18 cellular contexts compared by ENCODE assay signal in genomic region chr9:129594632-129595031, GRCh38. TPM values are rescaled to one million over a fixed set of nuclear protein-coding genes. Genes with fewer than 3 reads are reported as not detected.
A peak's percentile ranks its signal among the peaks of the same experiment; 100 is the strongest.
DNase-seq lines count a peak whose midpoint lies in the region; ATAC-seq, FAIRE-seq and TF ChIP-seq lines count a peak whose summit lies in the region.
"Had no signal": no experiment of that assay in that cellular context is flagged by ENCODE, and none has a peak within 500 bp of the region (broad histone marks: within the 10 kb centered on the region; RNA-seq: fewer than 3 reads in every experiment).

No MANE protein-coding gene starts in this region.

- no peak overlapping the region for H2BK5ac ChIP-seq in H1 (ENCODE audit: low read depth, low read length)

- no peak overlapping the region for H2BK20ac ChIP-seq in H1 (ENCODE audit: low read length)

- TF ChIP-seq RAD21 in A549 (conservative IDR thresholded peaks at IDR 0.05 in 1 of 2, IDR thresholded peaks at IDR 0.05 in 1 of 2), result no peak
- no peak for TF ChIP-seq RAD21 in H1 (IDR thresholded peaks at IDR 0.05 in 1 of 2, conservative IDR thresholded peaks at IDR 0.05 in 1 of 2; ENCODE audit: low read depth in 2 of 2, low read length in 2 of 2)

- no peak overlapping the region for H3K18ac ChIP-seq in H1 (ENCODE audit: extremely low read depth, low read length)

- H3K79me1 ChIP-seq in H1 (ENCODE audit: low read depth, low read length), result no peaks in the 10 kb centered on the region

- H3K4me1 Mint-ChIP-seq in neural progenitor cell, result peaks cover 76% of the 10 kb centered on the region

- TF ChIP-seq POLR2A in A549 (IDR thresholded peaks at IDR 0.05; ENCODE audit: low read length) (no peak), H1 (IDR thresholded peaks at IDR 0.05; ENCODE audit: control extremely low read depth in 1 of 2, low read depth in 2 of 2, low read length in 2 of 2) (no peak)

- H3K36me3 ChIP-seq in HEK293 (ENCODE audit: control insufficient read depth in 2 of 2, insufficient read depth in 1 of 2, low read length in 2 of 2) (no peaks in the 10 kb centered on the region), H1 (ENCODE audit: control insufficient read depth in 2 of 4, insufficient read depth in 4 of 4, low read length in 3 of 4) (no peaks in the 10 kb centered on the region), neural progenitor cell (no peaks in the 10 kb centered on the region)
- H3K36me3 ChIP-seq: HAP-1 had no signal

- H3K27ac Mint-ChIP-seq in neural progenitor cell, result peak overlapping the region; percentile 3

- no peak for DNase-seq in A549 (ENCODE audit: low read depth in 1 of 2, low spot score in 1 of 2)
- DNase-seq in H1 (ENCODE audit: low read depth in 1 of 2, low spot score in 2 of 2), result no peak
- DNase-seq in neural progenitor cell (ENCODE audit: low spot score), result no peak
- no peak for DNase-seq in A172 (ENCODE audit: low spot score)
- no peak for DNase-seq in NCI-H2171 (lab: John Stamatoyannopoulos, UW)
- no peak for DNase-seq in GDM1 (lab: John Stamatoyannopoulos, UW)
- DNase-seq: C1 segment of cervical spinal cord, DMS79 treated with DMSO at 0.1 percent for 48 hours, NCI-H1105 treated with DMSO at 0.1 percent for 48 hours, NCI-H1694, NCI-H2081 treated with DMSO at 0.1 percent for 48 hours, NCI-H748 treated with DMSO at 0.1 percent for 48 hours, PC-9, SIG-M5 had no signal

- peak overlapping the region; percentile 95 for H2BK15ac ChIP-seq in H1 (ENCODE audit: low read length)

- no peak for FAIRE-seq in A549 (lab: Jason Lieb, UNC)
- no peak for FAIRE-seq in H1 (lab: Jason Lieb, UNC)
- FAIRE-seq: A204.1 had no signal

- no peak overlapping the region for H3K4me3 ChIP-seq in A549
- no peak overlapping the region for H3K4me3 ChIP-seq in HEK293 (ENCODE audit: low read depth, low read length)
- H3K4me3 ChIP-seq in H1 (ENCODE audit: extremely low read depth in 1 of 4, insufficient read depth in 2 of 4, low read depth in 3 of 4, low read length in 4 of 4), result no peak overlapping the region
- H3K4me3 ChIP-seq in neural progenitor cell, result no peak overlapping the region
- H3K4me3 ChIP-seq: HAP-1, PC-9 had no signal

- H3K79me2 ChIP-seq in H1 (ENCODE audit: control insufficient read depth in 1 of 2, insufficient read depth in 2 of 2, low read length in 2 of 2) (no peaks in the 10 kb centered on the region), neural progenitor cell (ENCODE audit: low read depth) (no peaks in the 10 kb centered on the region)

- no peak overlapping the region for H3K56ac ChIP-seq in H1 (replicated peaks; ENCODE audit: insufficient read length, low read depth, low read length)

- peak overlapping the region; percentile 1 for H3K4me3 Mint-ChIP-seq in neural progenitor cell

- H3K9me3 ChIP-seq in A549 (no peaks in the 10 kb centered on the region), HEK293 (ENCODE audit: control insufficient read depth, insufficient read depth, low read depth, low read length) (no peaks in the 10 kb centered on the region), H1 (ENCODE audit: insufficient read depth in 2 of 2, low read depth in 1 of 2, low read length in 1 of 2) (no peaks in the 10 kb centered on the region), neural progenitor cell (ENCODE audit: low read depth) (no peaks in the 10 kb centered on the region)
- H3K9me3 ChIP-seq: HAP-1 had no signal

- H4K8ac ChIP-seq in H1 (ENCODE audit: extremely low read depth, insufficient read depth, low read length), result no peak overlapping the region

- H3K23me2 ChIP-seq in H1 (ENCODE audit: low read depth, low read length), result peaks cover 11% of the 10 kb centered on the region; the same call in 1 of the 2 replicates

- TF ChIP-seq CTCF in A549 (IDR thresholded peaks at IDR 0.05) (no peak), HEK293 (tag by site-specific recombination; IDR thresholded peaks at IDR 0.05) (no peak), H1 (IDR thresholded peaks at IDR 0.05; ENCODE audit: control extremely low read depth in 1 of 3, insufficient read depth in 1 of 3, low read depth in 1 of 3, low read length in 3 of 3) (no peak), neural progenitor cell (IDR thresholded peaks at IDR 0.05) (no peak)

- H4K91ac ChIP-seq in H1 (replicated peaks; ENCODE audit: insufficient read length, low read length), result peak overlapping the region; percentile 44

- no peak for TF ChIP-seq EP300 in A549 (IDR thresholded peaks at IDR 0.05)
- no peak for TF ChIP-seq EP300 in H1 (IDR thresholded peaks at IDR 0.05; ENCODE audit: borderline replicate concordance in 1 of 2, low read depth in 2 of 2, low read length in 2 of 2)

- H3K27ac ChIP-seq in A549, result peak overlapping the region; percentile 99 to 100
- H3K27ac ChIP-seq in HEK293 (ENCODE audit: extremely low read depth, low read depth, low read length), result no peak overlapping the region
- no peak overlapping the region for H3K27ac ChIP-seq in H1 (ENCODE audit: low read depth, low read length)
- no peak overlapping the region for H3K27ac ChIP-seq in neural progenitor cell
- H3K27ac ChIP-seq: PC-9 had no signal

- no peaks in the 10 kb centered on the region for H3K9me3 Mint-ChIP-seq in neural progenitor cell

- H4K5ac ChIP-seq in H1 (ENCODE audit: insufficient read length, low read depth, low read length), result no peak overlapping the region

- CTCF ChIA-PET in A549 (lab: Yijun Ruan, JAX) (interaction anchor here (0.7 to 1.8 kb wide), 3 partner anchors 11 to 30 kb away, joined by 3 to 8 read pairs (median 3); no protein-coding TSS in a partner anchor), HEK293 (lab: Yijun Ruan, JAX) (no interaction called here), H1 (lab: Charles Lee; ENCODE audit: partially characterized antibody) (interaction anchor here (1.5 to 2.0 kb wide), 2 partner anchors 11 to 41 kb away, joined by 5 read pairs; no protein-coding TSS in a partner anchor)

- POLR2A ChIA-PET in A549 (lab: Yijun Ruan, JAX), result no interaction called here
- POLR2A ChIA-PET in HEK293 (lab: Yijun Ruan, JAX), result no interaction called here
- POLR2A ChIA-PET in H1 (lab: Charles Lee; ENCODE audit: partially characterized antibody), result no interaction called here

- H2BK120ac ChIP-seq in H1 (replicated peaks; ENCODE audit: low read depth, low read length), result no peak overlapping the region

- H3K36me3 Mint-ChIP-seq in neural progenitor cell, result no peaks in the 10 kb centered on the region

- no peak for ATAC-seq in A549
- ATAC-seq: SK-N-SH treated with all-trans-retinoic acid at 6 μM for 48 hours had no signal

- no peak overlapping the region for H3K14ac ChIP-seq in H1 (ENCODE audit: insufficient read length)

- no peak overlapping the region for H3K4me2 ChIP-seq in A549
- H3K4me2 ChIP-seq in H1 (ENCODE audit: insufficient read depth in 1 of 2, low read depth in 2 of 2, low read length in 2 of 2), result no peak overlapping the region
- no peak overlapping the region for H3K4me2 ChIP-seq in neural progenitor cell
- H3K4me2 ChIP-seq: PC-9 had no signal

- peaks cover 54% of the 10 kb centered on the region for H3F3A ChIP-seq in neural progenitor cell (ENCODE audit: low read depth)

- WGBS in A549 (ENCODE audit: missing lambda C conversion rate), result 85% methylated on average over 7 of the region's 7 CpGs
- 87% methylated on average over 7 of the region's 7 CpGs; no CpG with 5 or more reads in 1 of the 2 experiments for WGBS in H1 (ENCODE audit: extremely low coverage in 1 of 2, insufficient coverage in 1 of 2, insufficient read length in 1 of 2, insufficient replicate concordance in 2 of 2, low coverage in 1 of 2, low lambda C conversion rate in 2 of 2, missing lambda C conversion rate in 1 of 2), 2 experiments

- H3K23ac ChIP-seq in H1 (ENCODE audit: insufficient read length), result no peak overlapping the region

- no peak overlapping the region for H3K9ac ChIP-seq in H1 (replicated peaks in 1 of 4; ENCODE audit: extremely low read depth in 1 of 4, low read depth in 3 of 4, low read length in 3 of 4)
- no peak overlapping the region for H3K9ac ChIP-seq in neural progenitor cell

- peaks cover 44% of the 10 kb centered on the region for H3K4me1 ChIP-seq in A549
- H3K4me1 ChIP-seq in HEK293 (ENCODE audit: control insufficient read depth, insufficient read depth, low read length), result 0 out of 2 replicates have a peak, but pooled peaks cover 3% of the 10 kb centered on the region
- H3K4me1 ChIP-seq in H1 (replicated peaks in 1 of 4; ENCODE audit: control insufficient read depth in 3 of 4, insufficient read depth in 4 of 4, low read length in 3 of 4), result peaks cover 0 to 26% (median 16%) of the 10 kb centered on the region in 4 experiments; a peak in 6 of 7 replicates
- peaks cover 46% of the 10 kb centered on the region for H3K4me1 ChIP-seq in neural progenitor cell
- H3K4me1 ChIP-seq: HAP-1 had no signal

- H2AFZ ChIP-seq in H1 (ENCODE audit: low read length), result no peak overlapping the region
- H2AFZ ChIP-seq in neural progenitor cell (replicated peaks), result no peak overlapping the region
- H2AFZ ChIP-seq: PC-9 had no signal

- H2BK12ac ChIP-seq in H1 (ENCODE audit: low read depth, low read length), result no peak overlapping the region; the same call in 1 of the 2 replicates

- no peak overlapping the region for H3K4ac ChIP-seq in H1 (replicated peaks; ENCODE audit: insufficient read length, low read depth, low read length)

- H2AK5ac ChIP-seq in H1 (ENCODE audit: low read depth, low read length), result no peak overlapping the region

- peaks cover 0 to 24% (median 16%) of the 10 kb centered on the region in 4 experiments; a peak in 6 of 7 replicates for H3K27me3 ChIP-seq in H1 (replicated peaks in 1 of 4; ENCODE audit: control insufficient read depth in 3 of 4, extremely low read depth in 1 of 4, insufficient read depth in 3 of 4, low read length in 3 of 4)
- H3K27me3 ChIP-seq in neural progenitor cell, result no peaks in the 10 kb centered on the region

- peaks cover 15% of the 10 kb centered on the region for H3K27me3 Mint-ChIP-seq in neural progenitor cell (ENCODE audit: insufficient read depth, low read depth)

- no peaks in the 10 kb centered on the region for H4K20me1 ChIP-seq in H1 (replicated peaks in 1 of 2; ENCODE audit: control insufficient read depth in 1 of 2, insufficient read depth in 2 of 2, low read length in 2 of 2)
- H4K20me1 ChIP-seq in neural progenitor cell (ENCODE audit: low read depth), result no peaks in the 10 kb centered on the region

RNA-seq across cellular contexts. Expression of gene C9orf50, which starts 26.3 kb away (rescaled TPM):
- polyA plus RNA-seq in A549 (2011; rRNA removed) (0.10 TPM in 1 of 2 replicates, not detected in the other), A549 (2017; fragmentation: RNase III; extraction: RNeasy Plus Mini Kit Qiagen cat#74134 plus additional on column Dnase treatment) (0.05 TPM in 1 of 3 replicates, not detected in the others), H1 (2011; rRNA removed) (not detected in 2 replicates)
- 0.08 TPM in 1 of 2 replicates, not detected in the other for polyA plus RNA-seq in A549 (2012; cell fraction: cytosol; rRNA removed)
- 0.07 TPM in 1 of 2 replicates, not detected in the other for polyA plus RNA-seq in A549 (2012; cell fraction: nucleus; rRNA removed)
- polyA minus RNA-seq in A549 (2011; rRNA and poly(A)+ RNA removed), result not detected in 2 replicates
- total RNA-seq in H1 (2021; fragmentation: NEBNext Ultra II Directional; extraction: Animal tissue kit (Norgen Biotek cat#: 25700)), result not detected in 2 replicates
- not detected for polyA plus RNA-seq in H1 (2011; cell fraction: cytosol; rRNA removed)
- polyA plus RNA-seq in H1 (2011; cell fraction: nucleus; rRNA removed), result 0.17 TPM
- not detected in 4 replicates for polyA plus RNA-seq in H1 (2012, experiment 1 of 2)
- not detected for polyA plus RNA-seq in H1 (2012, experiment 2 of 2)
- polyA plus RNA-seq in H1 (2013, experiment 1 of 2), result not detected
- not detected for polyA plus RNA-seq in H1 (2013, experiment 2 of 2)
- polyA minus RNA-seq in H1 (2011; rRNA and poly(A)+ RNA removed), result not detected in 2 replicates
- polyA minus RNA-seq in H1 (2011; cell fraction: cytosol; rRNA and poly(A)+ RNA removed), result not detected
- polyA minus RNA-seq in H1 (2011; cell fraction: nucleus; rRNA and poly(A)+ RNA removed), result 0.40 TPM
- not detected in 2 replicates for total RNA-seq in neural progenitor cell (ENCODE audit: low replicate concordance)
- total RNA-seq in A172 (2014; rRNA removed; shearing (Covaris generic)), result not detected in 2 replicates
- total RNA-seq: PC-9 had no signal

RNA-seq across cellular contexts. Expression of gene NTMT1, which starts 31.3 kb away (rescaled TPM):
- polyA plus RNA-seq in A549 (2011; rRNA removed) (39.2 and 49.4 TPM in 2 replicates), A549 (2017; fragmentation: RNase III; extraction: RNeasy Plus Mini Kit Qiagen cat#74134 plus additional on column Dnase treatment) (75.8 to 96.4 TPM (median 92.2 TPM) in 3 replicates), H1 (2011; rRNA removed) (66.8 and 72.0 TPM in 2 replicates)
- 114 and 118 TPM in 2 replicates for polyA plus RNA-seq in A549 (2012; cell fraction: cytosol; rRNA removed)
- polyA plus RNA-seq in A549 (2012; cell fraction: nucleus; rRNA removed), result 71.4 and 87.0 TPM in 2 replicates
- polyA minus RNA-seq in A549 (2011; rRNA and poly(A)+ RNA removed), result 29.6 and 37.6 TPM in 2 replicates
- total RNA-seq in H1 (2021; fragmentation: NEBNext Ultra II Directional; extraction: Animal tissue kit (Norgen Biotek cat#: 25700)), result 66.1 and 70.2 TPM in 2 replicates
- polyA plus RNA-seq in H1 (2011; cell fraction: cytosol; rRNA removed), result 74.2 TPM
- 49.9 TPM for polyA plus RNA-seq in H1 (2011; cell fraction: nucleus; rRNA removed)
- polyA plus RNA-seq in H1 (2012, experiment 1 of 2), result 50.4 to 65.9 TPM (median 63.1 TPM) in 4 replicates
- polyA plus RNA-seq in H1 (2012, experiment 2 of 2), result 54.6 TPM
- 37.6 TPM for polyA plus RNA-seq in H1 (2013, experiment 1 of 2)
- polyA plus RNA-seq in H1 (2013, experiment 2 of 2), result 37.1 TPM
- polyA minus RNA-seq in H1 (2011; rRNA and poly(A)+ RNA removed), result 27.6 and 39.4 TPM in 2 replicates
- polyA minus RNA-seq in H1 (2011; cell fraction: cytosol; rRNA and poly(A)+ RNA removed), result 13.7 TPM
- 22.0 TPM for polyA minus RNA-seq in H1 (2011; cell fraction: nucleus; rRNA and poly(A)+ RNA removed)
- 22.2 and 29.8 TPM in 2 replicates for total RNA-seq in neural progenitor cell (ENCODE audit: low replicate concordance)
- total RNA-seq in A172 (2014; rRNA removed; shearing (Covaris generic)), result 26.9 and 43.8 TPM in 2 replicates

RNA-seq across cellular contexts. Expression of gene ASB6, which starts 47.3 kb away (rescaled TPM):
- polyA plus RNA-seq in A549 (2011; rRNA removed) (9.2 and 9.4 TPM in 2 replicates), A549 (2017; fragmentation: RNase III; extraction: RNeasy Plus Mini Kit Qiagen cat#74134 plus additional on column Dnase treatment) (16.3 to 17.3 TPM (median 16.3 TPM) in 3 replicates), H1 (2011; rRNA removed) (14.0 and 19.7 TPM in 2 replicates)
- 19.0 and 23.7 TPM in 2 replicates for polyA plus RNA-seq in A549 (2012; cell fraction: cytosol; rRNA removed)
- 31.4 and 37.7 TPM in 2 replicates for polyA plus RNA-seq in A549 (2012; cell fraction: nucleus; rRNA removed)
- 7.4 and 8.4 TPM in 2 replicates for polyA minus RNA-seq in A549 (2011; rRNA and poly(A)+ RNA removed)
- 17.3 TPM in 2 replicates for total RNA-seq in H1 (2021; fragmentation: NEBNext Ultra II Directional; extraction: Animal tissue kit (Norgen Biotek cat#: 25700))
- 16.1 TPM for polyA plus RNA-seq in H1 (2011; cell fraction: cytosol; rRNA removed)
- polyA plus RNA-seq in H1 (2011; cell fraction: nucleus; rRNA removed), result 28.1 TPM
- 9.6 to 16.5 TPM (median 14.9 TPM) in 4 replicates for polyA plus RNA-seq in H1 (2012, experiment 1 of 2)
- 14.4 TPM for polyA plus RNA-seq in H1 (2012, experiment 2 of 2)
- polyA plus RNA-seq in H1 (2013, experiment 1 of 2), result 12.1 TPM
- 12.0 TPM for polyA plus RNA-seq in H1 (2013, experiment 2 of 2)
- polyA minus RNA-seq in H1 (2011; rRNA and poly(A)+ RNA removed), result 8.4 and 11.0 TPM in 2 replicates
- 7.3 TPM for polyA minus RNA-seq in H1 (2011; cell fraction: cytosol; rRNA and poly(A)+ RNA removed)
- polyA minus RNA-seq in H1 (2011; cell fraction: nucleus; rRNA and poly(A)+ RNA removed), result 9.7 TPM
- 9.2 and 21.1 TPM in 2 replicates for total RNA-seq in neural progenitor cell (ENCODE audit: low replicate concordance)
- 13.9 and 14.4 TPM in 2 replicates for total RNA-seq in A172 (2014; rRNA removed; shearing (Covaris generic))

Comparison
In these comparisons a context has a peak if more than half of its experiments do, and no peak if none do; other contexts are left out.
1. H3K27ac ChIP-seq: peak in A549 (2 of 2); none in HEK293 (single experiment), H1 (single experiment) and neural progenitor cell (single experiment).